ENCODE assay signal across 2 cellular contexts in the genomic region with DNA sequence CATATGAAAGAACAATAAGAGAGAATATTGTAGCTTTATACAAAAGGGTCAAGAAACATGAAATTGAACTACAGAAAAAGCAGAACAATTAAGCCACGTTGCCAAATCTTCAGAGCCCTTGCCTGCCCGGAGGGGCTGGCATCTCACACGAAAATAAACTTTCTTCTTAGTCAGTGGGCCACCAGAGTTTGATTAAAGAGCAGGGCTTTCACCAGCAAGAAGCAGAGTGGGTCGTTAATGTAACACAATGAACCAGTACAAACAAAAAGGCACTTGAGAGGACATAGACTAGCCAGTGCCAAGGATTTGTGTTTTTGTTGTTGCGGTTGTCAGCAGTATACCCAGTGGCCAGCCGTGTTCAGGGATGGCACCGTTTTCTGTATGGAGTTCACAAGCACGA.
TF ChIP-seq lines count a peak whose summit lies in the region.

No MANE protein-coding gene starts in this region.

TF ChIP-seq in IMR-90, 13 proteins besides CTCF, POLR2A, EP300 and RAD21:
- TF ChIP-seq MXI1 (IDR thresholded peaks at IDR 0.05; ENCODE audit: borderline replicate concordance, low read depth, low read length) = no peak
- no peak for TF ChIP-seq BHLHE40 (IDR thresholded peaks at IDR 0.05; ENCODE audit: low read depth, low read length)
- TF ChIP-seq, protein P1, sequence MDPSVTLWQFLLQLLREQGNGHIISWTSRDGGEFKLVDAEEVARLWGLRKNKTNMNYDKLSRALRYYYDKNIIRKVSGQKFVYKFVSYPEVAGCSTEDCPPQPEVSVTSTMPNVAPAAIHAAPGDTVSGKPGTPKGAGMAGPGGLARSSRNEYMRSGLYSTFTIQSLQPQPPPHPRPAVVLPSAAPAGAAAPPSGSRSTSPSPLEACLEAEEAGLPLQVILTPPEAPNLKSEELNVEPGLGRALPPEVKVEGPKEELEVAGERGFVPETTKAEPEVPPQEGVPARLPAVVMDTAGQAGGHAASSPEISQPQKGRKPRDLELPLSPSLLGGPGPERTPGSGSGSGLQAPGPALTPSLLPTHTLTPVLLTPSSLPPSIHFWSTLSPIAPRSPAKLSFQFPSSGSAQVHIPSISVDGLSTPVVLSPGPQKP (IDR thresholded peaks at IDR 0.05; ENCODE audit: borderline replicate concordance, low read depth, low read length) = no peak
- TF ChIP-seq SMC3 (IDR thresholded peaks at IDR 0.05; ENCODE audit: low read depth, low read length) = no peak
- no peak for TF ChIP-seq RCOR1 (IDR thresholded peaks at IDR 0.05; ENCODE audit: insufficient replicate concordance, low read length)

TF ChIP-seq in SK-N-SH treated with all-trans-retinoic acid at 6 μM for 48 hours, 23 proteins besides CTCF, POLR2A, EP300 and RAD21:
- TF ChIP-seq ESRRG (CRISPR knock-in tag; IDR thresholded peaks at IDR 0.05) (no peak), PATZ1 (CRISPR knock-in tag; IDR thresholded peaks at IDR 0.05; ENCODE audit: borderline replicate concordance) (no peak), ZFP3 (CRISPR knock-in tag; IDR thresholded peaks at IDR 0.05) (no peak), SNAI2 (CRISPR knock-in tag; IDR thresholded peaks at IDR 0.05) (no peak), BACH2 (CRISPR knock-in tag; IDR thresholded peaks at IDR 0.05; ENCODE audit: borderline replicate concordance) (no peak), TCF4 (CRISPR knock-in tag; IDR thresholded peaks at IDR 0.05; ENCODE audit: borderline replicate concordance) (no peak), RARB (CRISPR knock-in tag; IDR thresholded peaks at IDR 0.05) (no peak), ZFP30 (CRISPR knock-in tag; IDR thresholded peaks at IDR 0.05) (no peak), CSDC2 (CRISPR knock-in tag; IDR thresholded peaks at IDR 0.05) (no peak), TOX (CRISPR knock-in tag; IDR thresholded peaks at IDR 0.05; ENCODE audit: borderline replicate concordance) (no peak), PPARA (CRISPR knock-in tag; IDR thresholded peaks at IDR 0.05; ENCODE audit: borderline replicate concordance) (no peak), ZNF565 (CRISPR knock-in tag; conservative IDR thresholded peaks at IDR 0.05; ENCODE audit: low read depth) (no peak), ARNTL (CRISPR knock-in tag; IDR thresholded peaks at IDR 0.05; ENCODE audit: borderline replicate concordance, low read depth) (no peak), OSR1 (CRISPR knock-in tag; IDR thresholded peaks at IDR 0.05) (no peak), ZNF70 (CRISPR knock-in tag; IDR thresholded peaks at IDR 0.05) (no peak)
- TF ChIP-seq, protein P2, sequence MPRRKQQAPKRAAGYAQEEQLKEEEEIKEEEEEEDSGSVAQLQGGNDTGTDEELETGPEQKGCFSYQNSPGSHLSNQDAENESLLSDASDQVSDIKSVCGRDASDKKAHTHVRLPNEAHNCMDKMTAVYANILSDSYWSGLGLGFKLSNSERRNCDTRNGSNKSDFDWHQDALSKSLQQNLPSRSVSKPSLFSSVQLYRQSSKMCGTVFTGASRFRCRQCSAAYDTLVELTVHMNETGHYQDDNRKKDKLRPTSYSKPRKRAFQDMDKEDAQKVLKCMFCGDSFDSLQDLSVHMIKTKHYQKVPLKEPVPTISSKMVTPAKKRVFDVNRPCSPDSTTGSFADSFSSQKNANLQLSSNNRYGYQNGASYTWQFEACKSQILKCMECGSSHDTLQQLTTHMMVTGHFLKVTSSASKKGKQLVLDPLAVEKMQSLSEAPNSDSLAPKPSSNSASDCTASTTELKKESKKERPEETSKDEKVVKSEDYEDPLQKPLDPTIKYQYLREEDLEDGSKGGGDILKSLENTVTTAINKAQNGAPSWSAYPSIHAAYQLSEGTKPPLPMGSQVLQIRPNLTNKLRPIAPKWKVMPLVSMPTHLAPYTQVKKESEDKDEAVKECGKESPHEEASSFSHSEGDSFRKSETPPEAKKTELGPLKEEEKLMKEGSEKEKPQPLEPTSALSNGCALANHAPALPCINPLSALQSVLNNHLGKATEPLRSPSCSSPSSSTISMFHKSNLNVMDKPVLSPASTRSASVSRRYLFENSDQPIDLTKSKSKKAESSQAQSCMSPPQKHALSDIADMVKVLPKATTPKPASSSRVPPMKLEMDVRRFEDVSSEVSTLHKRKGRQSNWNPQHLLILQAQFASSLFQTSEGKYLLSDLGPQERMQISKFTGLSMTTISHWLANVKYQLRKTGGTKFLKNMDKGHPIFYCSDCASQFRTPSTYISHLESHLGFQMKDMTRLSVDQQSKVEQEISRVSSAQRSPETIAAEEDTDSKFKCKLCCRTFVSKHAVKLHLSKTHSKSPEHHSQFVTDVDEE (CRISPR knock-in tag; IDR thresholded peaks at IDR 0.05) = no peak
